10 cellular contexts compared by ENCODE assay signal in genomic region chr3:27722957-27723802, GRCh38. TPM values are rescaled to one million over a fixed set of nuclear protein-coding genes. Genes with fewer than 3 reads are reported as not detected.
A peak's percentile ranks its signal among the peaks of the same experiment; 100 is the strongest.
DNase-seq lines count a peak whose midpoint lies in the region; ATAC-seq and TF ChIP-seq lines count a peak whose summit lies in the region.
"Had no signal": no experiment of that assay in that cellular context is flagged by ENCODE, and none has a peak within 500 bp of the region (broad histone marks: within the 10 kb centered on the region; RNA-seq: fewer than 3 reads in every experiment).

No MANE protein-coding gene starts in this region.

- H4K8ac ChIP-seq in IMR-90 (ENCODE audit: low read depth in 2 of 2, low read length in 2 of 2), result no peak overlapping the region

- H3K9me1 ChIP-seq in IMR-90 (ENCODE audit: insufficient read depth, low read length), result no peaks in the 10 kb centered on the region; the same call in 1 of the 2 replicates

- H2BK5ac ChIP-seq in IMR-90 (ENCODE audit: low read depth, low read length, poor library complexity, severe bottlenecking), result no peak overlapping the region

- POLR2A ChIA-PET in Caco-2 (lab: Charles Lee), result no interaction called here
- POLR2A ChIA-PET in IMR-90 (lab: Charles Lee; ENCODE audit: unreplicated experiment), result no interaction called here

- no peak overlapping the region for H2BK120ac ChIP-seq in IMR-90 (ENCODE audit: low read depth, low read length)

- H3K4me1 ChIP-seq in Caco-2, result peaks cover 7% of the 10 kb centered on the region; the same call in 1 of the 2 replicates
- H3K4me1 ChIP-seq in IMR-90 (ENCODE audit: control insufficient read depth, insufficient read depth, low read length), result peaks cover 2% of the 10 kb centered on the region; the same call in 1 of the 2 replicates
- peaks cover 21 to 23% of the 10 kb centered on the region in 2 donors for H3K4me1 ChIP-seq in duodenal mucosa (ENCODE audit: control insufficient read depth in 1 of 2, insufficient read depth in 2 of 2, low read length in 2 of 2)

- in situ Hi-C loops in IMR-90 (cut with MboI; ENCODE audit: low sequenced_read_pairs), result no loop called here

- H3K9me3 ChIP-seq in Caco-2 (no peaks in the 10 kb centered on the region), IMR-90 (ENCODE audit: control insufficient read depth, insufficient read depth, low read length) (no peaks in the 10 kb centered on the region; the same call in 1 of the 2 replicates), duodenal mucosa (ENCODE audit: control insufficient read depth in 1 of 2, low read length in 2 of 2) (no peaks in the 10 kb centered on the region), neural cell (ENCODE audit: low read length) (no peaks in the 10 kb centered on the region)

- BruUV-seq in Caco-2 (replicated peaks; lab: Mats Ljungman, UMichigan), result no TSS peak
- no TSS peak for BruUV-seq in IMR-90 (replicated peaks; lab: Mats Ljungman, UMichigan)

- H3K27me3 Mint-ChIP-seq in Caco-2 (ENCODE audit: insufficient read depth, unreplicated experiment), result peaks cover 15% of the 10 kb centered on the region

- CTCF ChIA-PET in Caco-2 (lab: Charles Lee), result interaction anchor here (1.8 kb wide), 1 partner anchor 8 kb away, joined by 9 read pairs; no protein-coding TSS in a partner anchor
- CTCF ChIA-PET in IMR-90 (lab: Yijun Ruan, JAX), result interaction anchor here (0.6 to 2.6 kb wide), 5 partner anchors 10 to 790 kb away, joined by 3 to 11 read pairs (median 4); no protein-coding TSS in a partner anchor

- H3K27ac Mint-ChIP-seq in Caco-2 (ENCODE audit: unreplicated experiment), result no peak overlapping the region

- H3K79me1 ChIP-seq in IMR-90 (ENCODE audit: low read depth in 1 of 2, low read length in 2 of 2), result no peaks in the 10 kb centered on the region

- TF ChIP-seq EP300 in neural cell (conservative IDR thresholded peaks at IDR 0.05; ENCODE audit: poor library complexity, severe bottlenecking), result no peak

- dilution Hi-C loops in IMR-90 (cut with HindIII; ENCODE audit: low sequenced_read_pairs, unreplicated experiment), result no loop called here

- H3K4me3 ChIP-seq in Caco-2 (ENCODE audit: low read depth, low read length), result no peak overlapping the region
- no peak overlapping the region for H3K4me3 ChIP-seq in IMR-90 (ENCODE audit: insufficient read depth, low read depth, low read length)
- H3K4me3 ChIP-seq in duodenal mucosa (ENCODE audit: low read depth in 1 of 2, low read length in 2 of 2), result peak overlapping the region; percentile 17 to 66
- H3K4me3 ChIP-seq in neural cell (ENCODE audit: low read length), result peak overlapping the region; percentile 22

- H2AFZ ChIP-seq in IMR-90 (replicated peaks; ENCODE audit: low read length, poor library complexity) (no peak overlapping the region), neural cell (ENCODE audit: low read depth, low read length) (no peak overlapping the region)

- H2BK20ac ChIP-seq in IMR-90 (ENCODE audit: low read depth, low read length), result no peak overlapping the region

- H3K4me2 ChIP-seq in IMR-90 (ENCODE audit: low read depth, low read length) (peak overlapping the region; percentile 61), neural cell (ENCODE audit: low read length) (no peak overlapping the region)

- H3K14ac ChIP-seq in IMR-90 (replicated peaks; ENCODE audit: low read depth, low read length), result no peak overlapping the region

- H3K9me3 Mint-ChIP-seq in Caco-2 (ENCODE audit: unreplicated experiment), result no peaks in the 10 kb centered on the region

- H3F3A ChIP-seq in neural cell (ENCODE audit: insufficient read depth, low read length, poor library complexity, severe bottlenecking), result no peaks in the 10 kb centered on the region

- H2AK9ac ChIP-seq in IMR-90 (replicated peaks; ENCODE audit: low read depth, low read length, poor library complexity), result no peak overlapping the region

- ATAC-seq in IMR-90 (ENCODE audit: low read depth) (no peak), HG03097 (IDR thresholded peaks at IDR 0.05; ENCODE audit: low FRiP score, unreplicated experiment) (no peak), HG03196 (IDR thresholded peaks at IDR 0.05; ENCODE audit: unreplicated experiment) (no peak)

- DNase-seq in Caco-2 (no peak), IMR-90 (no peak), GM19240 (ENCODE audit: insufficient read length, low spot score) (no peak), NK-92 (lab: John Stamatoyannopoulos, UW; ENCODE audit: unreplicated experiment) (no peak)
- DNase-seq: NCI-H2227 treated with DMSO at 0.1 percent for 48 hours had no signal

- 5% methylated on average over 10 of the region's 31 CpGs; no CpG with 5 or more reads in 1 of the 2 experiments for whole genome bisulfite sequencing in IMR-90 (ENCODE audit: extremely low coverage in 2 of 2, insufficient read length in 1 of 2), 2 experiments

- H4K20me1 ChIP-seq in IMR-90 (ENCODE audit: insufficient read depth, low read length), result no peaks in the 10 kb centered on the region
- H4K20me1 ChIP-seq in neural cell (ENCODE audit: insufficient read depth), result no peaks in the 10 kb centered on the region

- H3K18ac ChIP-seq in IMR-90 (ENCODE audit: low read depth, low read length), result no peak overlapping the region

- no peak overlapping the region for H3K4ac ChIP-seq in IMR-90 (ENCODE audit: low read depth, low read length)

- TF ChIP-seq CTCF in Caco-2 (IDR thresholded peaks at IDR 0.05; ENCODE audit: insufficient read depth in 1 of 2, low read depth in 1 of 2, low read length in 1 of 2, severe bottlenecking in 1 of 2, unreplicated experiment in 1 of 2), result no peak
- no peak for TF ChIP-seq CTCF in IMR-90 (conservative IDR thresholded peaks at IDR 0.05; ENCODE audit: low read depth, low read length)
- no peak for TF ChIP-seq CTCF in neural cell (IDR thresholded peaks at IDR 0.05; ENCODE audit: poor library complexity, severe bottlenecking)

- no peak overlapping the region for H3K56ac ChIP-seq in IMR-90 (ENCODE audit: extremely low read depth, insufficient read depth, low read length)

- intact Hi-C loops in Caco-2 (cut with micrococcal nuclease; ENCODE audit: unreplicated experiment) (no loop called here), IMR-90 (cut with micrococcal nuclease) (no loop called here)

- H3K4me1 Mint-ChIP-seq in Caco-2 (ENCODE audit: low read depth, unreplicated experiment), result no peaks in the 10 kb centered on the region

- no peak overlapping the region for H4K5ac ChIP-seq in IMR-90 (ENCODE audit: low read depth, low read length)

- H3K4me3 Mint-ChIP-seq in Caco-2 (ENCODE audit: unreplicated experiment), result peak overlapping the region; percentile 75

- TF ChIP-seq RAD21 in IMR-90 (IDR thresholded peaks at IDR 0.05; ENCODE audit: low read length) (no peak), neural cell (conservative IDR thresholded peaks at IDR 0.05) (no peak)

- H3K27me3 ChIP-seq in Caco-2 (replicated peaks; ENCODE audit: control insufficient read depth, insufficient read depth, low read length) (peaks cover 2% of the 10 kb centered on the region), IMR-90 (ENCODE audit: control insufficient read depth, insufficient read depth, low read length) (peaks cover 86% of the 10 kb centered on the region), duodenal mucosa (ENCODE audit: control insufficient read depth in 1 of 2, insufficient read depth in 2 of 2, low read length in 2 of 2) (peaks cover 68 to 85% of the 10 kb centered on the region in 2 donors), neural cell (ENCODE audit: insufficient read depth, low read depth, low read length) (peaks cover 100% of the 10 kb centered on the region)

- no peaks in the 10 kb centered on the region for H3K9me2 ChIP-seq in neural cell (ENCODE audit: insufficient read depth, low read length)

- H4K91ac ChIP-seq in IMR-90 (ENCODE audit: insufficient read depth, low read depth, low read length), result no peak overlapping the region

- no peaks in the 10 kb centered on the region for H3K36me3 Mint-ChIP-seq in Caco-2 (ENCODE audit: insufficient read depth, unreplicated experiment)

- no peak overlapping the region for H3K27ac ChIP-seq in IMR-90 (ENCODE audit: insufficient read depth, low read length)
- H3K27ac ChIP-seq in duodenal mucosa (ENCODE audit: low read depth, low read length), result no peak overlapping the region
- no peak overlapping the region for H3K27ac ChIP-seq in neural cell (ENCODE audit: low read length)
- H3K27ac ChIP-seq: HL-60 had no signal

- no peak overlapping the region for H3K23ac ChIP-seq in IMR-90 (ENCODE audit: low read depth, low read length)

- no peak for TF ChIP-seq POLR2A in IMR-90 (IDR thresholded peaks at IDR 0.05; ENCODE audit: low read depth, low read length)

- no peaks in the 10 kb centered on the region for H3K36me3 ChIP-seq in Caco-2 (ENCODE audit: control insufficient read depth, insufficient read depth, low read length)
- no peaks in the 10 kb centered on the region for H3K36me3 ChIP-seq in IMR-90 (ENCODE audit: control insufficient read depth, insufficient read depth, low read length)
- no peaks in the 10 kb centered on the region for H3K36me3 ChIP-seq in duodenal mucosa (ENCODE audit: control insufficient read depth in 1 of 2, insufficient read depth in 2 of 2, low read length in 2 of 2)
- H3K36me3 ChIP-seq in neural cell (ENCODE audit: insufficient read depth, low read length), result no peaks in the 10 kb centered on the region

- H3K9ac ChIP-seq in IMR-90 (ENCODE audit: low read depth, low read length) (no peak overlapping the region), duodenal mucosa (ENCODE audit: low read depth in 1 of 2, low read length in 2 of 2) (no peak overlapping the region), neural cell (ENCODE audit: low read length) (no peak overlapping the region)

- no peak overlapping the region for H2AK5ac ChIP-seq in IMR-90 (ENCODE audit: low read depth, low read length)

- H2BK15ac ChIP-seq in IMR-90 (ENCODE audit: low read depth, low read length), result no peak overlapping the region

- no peaks in the 10 kb centered on the region for H3K79me2 ChIP-seq in neural cell (replicated peaks; ENCODE audit: insufficient read depth, low read length)

TF ChIP-seq in neural cell, 6 proteins besides CTCF, POLR2A, EP300 and RAD21 (continues in another document):
- TF ChIP-seq POLR2AphosphoS5 (IDR thresholded peaks at IDR 0.05), result no peak
- no peak for TF ChIP-seq EZH2 (IDR thresholded peaks at IDR 0.05; ENCODE audit: borderline replicate concordance, insufficient read depth, low read length, poor library complexity, severe bottlenecking)
- TF ChIP-seq TAF1 (IDR thresholded peaks at IDR 0.05; ENCODE audit: low read depth), result no peak
- no peak for TF ChIP-seq MXI1 (conservative IDR thresholded peaks at IDR 0.05; ENCODE audit: poor library complexity, severe bottlenecking)
- TF ChIP-seq SMC3 (conservative IDR thresholded peaks at IDR 0.05; ENCODE audit: poor library complexity), result no peak

RNA-seq across cellular contexts. Expression of gene EOMES, which starts 1.1 kb away (rescaled TPM):
- 0.43 and 0.53 TPM in 2 replicates for total RNA-seq in Caco-2 (2022)
- not detected in 2 replicates for total RNA-seq in IMR-90 (2012; rRNA removed)
- polyA plus RNA-seq in IMR-90 (2012; rRNA removed), result not detected in 2 replicates
- not detected in 2 replicates for polyA plus RNA-seq in IMR-90 (2012; cell fraction: cytosol; rRNA removed)
- not detected in 2 replicates for polyA plus RNA-seq in IMR-90 (2012; cell fraction: nucleus; rRNA removed; ENCODE audit: low replicate concordance)
- polyA plus RNA-seq in neural cell, result 0.24 TPM in 1 of 2 replicates, not detected in the other
- polyA minus RNA-seq in neural cell, result 0.24 TPM in 1 of 2 replicates, not detected in the other

Comparison
In these comparisons a context has a peak if more than half of its experiments do, and no peak if none do; other contexts are left out.
1. H3K4me3 ChIP-seq: peak in duodenal mucosa (2 of 2) and neural cell (single experiment); none in Caco-2 (single experiment) and IMR-90 (single experiment).